ENCODE assay signal across 19 cellular contexts in genomic region chr7:46685051-46685450, GRCh38.
DNase-seq lines count a peak whose midpoint lies in the region; ATAC-seq and TF ChIP-seq lines count a peak whose summit lies in the region.
"Had no signal": no experiment of that assay in that cellular context is flagged by ENCODE, and none has a peak within 500 bp of the region (broad histone marks: within the 10 kb centered on the region; RNA-seq: fewer than 3 reads in every experiment).

No MANE protein-coding gene starts in this region.

- POLR2A ChIA-PET in Panc1 (lab: Charles Lee): no interaction called here

- no TSS peak for BruUV-seq in Panc1 (replicated peaks; lab: Mats Ljungman, UMichigan)

- no peaks in the 10 kb centered on the region for H3K4me1 ChIP-seq in Panc1 (ENCODE audit: control insufficient read depth, insufficient read depth, low read length)
- H3K4me1 ChIP-seq: HAP-1, Peyer's patch had no signal

- H3K27me3 ChIP-seq in Panc1 (ENCODE audit: control insufficient read depth, insufficient read depth, low read length): no peaks in the 10 kb centered on the region
- H3K27me3 ChIP-seq: Peyer's patch had no signal

- in situ Hi-C loops in Panc1 (cut with HindIII; ENCODE audit: low pct_unique_long_range_greater_than_20kb, low sequenced_read_pairs): no loop called here
- in situ Hi-C loops in G401 (cut with HindIII; ENCODE audit: low sequenced_read_pairs): no loop called here

- CTCF ChIA-PET in Panc1 (lab: Charles Lee): no interaction called here

- no peak overlapping the region for H3K27ac ChIP-seq in Panc1 (ENCODE audit: low read length)
- H3K27ac ChIP-seq: Peyer's patch had no signal

- H3K4me3 ChIP-seq in Panc1 (ENCODE audit: low read depth in 2 of 2, low read length in 2 of 2) (no peak overlapping the region), epithelial cell of proximal tubule (ENCODE audit: low read depth, low read length) (no peak overlapping the region), retinal pigment epithelial cell (ENCODE audit: low read length) (no peak overlapping the region)
- H3K4me3 ChIP-seq: HAP-1, Peyer's patch had no signal

- no peak for ATAC-seq in Panc1
- no peak for ATAC-seq in HG02981 (IDR thresholded peaks at IDR 0.05; ENCODE audit: unreplicated experiment)
- ATAC-seq: stimulated activated memory B cell treated with anti-CD40 and anti-IgM and Interleukin-4, amounts not matched to agents 10 μg/mL and 1 μg/mL and 100 μg/mL, for 72 hours had no signal

- no peaks in the 10 kb centered on the region for H3K36me3 ChIP-seq in Panc1 (ENCODE audit: control insufficient read depth, insufficient read depth, low read length)
- H3K36me3 ChIP-seq: HAP-1, Peyer's patch had no signal

- TF ChIP-seq CTCF in Panc1 (IDR thresholded peaks at IDR 0.05): 0 out of 2 replicates have a peak, but pooled peaks have one; percentile 16
- TF ChIP-seq CTCF in epithelial cell of proximal tubule (conservative IDR thresholded peaks at IDR 0.05; ENCODE audit: low read depth, low read length): peak; percentile 48
- peak; percentile 28 for TF ChIP-seq CTCF in retinal pigment epithelial cell (conservative IDR thresholded peaks at IDR 0.05; ENCODE audit: low read depth, low read length)

- no peaks in the 10 kb centered on the region for H3K9me3 ChIP-seq in Panc1 (ENCODE audit: control insufficient read depth, insufficient read depth, low read depth, low read length)
- H3K9me3 ChIP-seq: HAP-1, Peyer's patch had no signal

- intact Hi-C loops in Panc1 (cut with micrococcal nuclease; ENCODE audit: unreplicated experiment): no loop called here

- DNase-seq in DMS53 (lab: John Stamatoyannopoulos, UW): peak; percentile 11
- no peak for DNase-seq in DMS53 treated with DMSO at 0.1 percent for 48 hours (lab: John Stamatoyannopoulos, UW; ENCODE audit: unreplicated experiment)
- DNase-seq in Panc1 (ENCODE audit: low read depth, low spot score): no peak
- DNase-seq in epithelial cell of proximal tubule (ENCODE audit: low read depth): no peak
- DNase-seq in retinal pigment epithelial cell (ENCODE audit: low read depth): no peak
- no peak for DNase-seq in GM03348 (ENCODE audit: low spot score)
- no peak for DNase-seq in G401 (ENCODE audit: low spot score)
- DNase-seq: 8988T; activated gamma-delta T cell treated with Interleukin-2 at 50 U/mL for 16 hours; C1 segment of cervical spinal cord; kidney glomerular epithelial cell; midbrain; NCI-H1105; NCI-H774; Peyer's patch; stimulated activated CD4-positive, alpha-beta T cell treated with anti-CD3 and anti-CD28 coated beads, Interleukin-15, amount 100 ng/mL, for 24 hours had no signal
